In genomic region chr16:47141773-47142468, GRCh38 we compare ENCODE assay signal across 8 cellular contexts. TPM values are rescaled to one million over a fixed set of nuclear protein-coding genes. Genes with fewer than 3 reads are reported as not detected.
DNase-seq lines count a peak whose midpoint lies in the region; ATAC-seq and TF ChIP-seq lines count a peak whose summit lies in the region.

No MANE protein-coding gene starts in this region.

- ATAC-seq in HG02798 (IDR thresholded peaks at IDR 0.05; ENCODE audit: poor library complexity, unreplicated experiment), result peak; percentile 57
- no peak for ATAC-seq in HG02970 (IDR thresholded peaks at IDR 0.05; ENCODE audit: low FRiP score, unreplicated experiment)

- peaks cover 28% of the 10 kb centered on the region for H3K4me1 Mint-ChIP-seq in T-helper 1 cell treated with Interleukin-12 subunit alpha and Interleukin-12 subunit beta and Interleukin-4 antibody, amounts not matched to agents 30 μg/mL and 1 μg/mL, for 36 hours (ENCODE audit: low read depth)

- H3K4me3 Mint-ChIP-seq in T-helper 1 cell treated with Interleukin-12 subunit alpha and Interleukin-12 subunit beta and Interleukin-4 antibody, amounts not matched to agents 30 μg/mL and 1 μg/mL, for 36 hours, result peak overlapping the region; percentile 90

- H3K27me3 ChIP-seq in right atrium auricular region, result no peaks in the 10 kb centered on the region

- in situ Hi-C loops in GM13976 (cut with MboI; ENCODE audit: low sequenced_read_pairs, unreplicated experiment), result loop anchor here (25.0 kb wide), 1 partner anchor 180 kb away; the partner anchor contains the start of gene DNAJA2

- H3K36me3 ChIP-seq in right atrium auricular region, result no peaks in the 10 kb centered on the region

- peak overlapping the region; percentile 62 for H3K27ac Mint-ChIP-seq in T-helper 1 cell treated with Interleukin-12 subunit alpha and Interleukin-12 subunit beta and Interleukin-4 antibody, amounts not matched to agents 30 μg/mL and 1 μg/mL, for 36 hours

- H3K9me3 ChIP-seq in right atrium auricular region, result no peaks in the 10 kb centered on the region

- DNase-seq in GM13976 (ENCODE audit: low spot score) (peak; percentile 77), NCI-H1417 treated with DMSO at 0.1 percent for 48 hours (lab: John Stamatoyannopoulos, UW) (peak; percentile 32), amygdala (lab: John Stamatoyannopoulos, UW) (peak in 51 of 56 donors; percentile 30 to 89 (median 73)), right atrium auricular region (ENCODE audit: low spot score) (peak; percentile 84), renal cortical epithelial cell (ENCODE audit: low read depth) (peak; percentile 84)

- no peaks in the 10 kb centered on the region for H3K36me3 Mint-ChIP-seq in T-helper 1 cell treated with Interleukin-12 subunit alpha and Interleukin-12 subunit beta and Interleukin-4 antibody, amounts not matched to agents 30 μg/mL and 1 μg/mL, for 36 hours (ENCODE audit: low read depth)

- H3K27ac ChIP-seq in right atrium auricular region, result no peak overlapping the region

- H3K9me3 Mint-ChIP-seq in T-helper 1 cell treated with Interleukin-12 subunit alpha and Interleukin-12 subunit beta and Interleukin-4 antibody, amounts not matched to agents 30 μg/mL and 1 μg/mL, for 36 hours, result no peaks in the 10 kb centered on the region

- H3K4me1 ChIP-seq in right atrium auricular region, result peaks cover 0 to 22% of the 10 kb centered on the region in 2 donors

- peaks cover 27% of the 10 kb centered on the region for H3K27me3 Mint-ChIP-seq in T-helper 1 cell treated with Interleukin-12 subunit alpha and Interleukin-12 subunit beta and Interleukin-4 antibody, amounts not matched to agents 30 μg/mL and 1 μg/mL, for 36 hours (ENCODE audit: low read depth)

- H3K4me3 ChIP-seq in right atrium auricular region, result peak overlapping the region; percentile 46 to 60

- peak; percentile 94 for TF ChIP-seq CTCF in GM13976 (IDR thresholded peaks at IDR 0.05; ENCODE audit: borderline replicate concordance, control extremely low read depth, extremely low read depth, insufficient read depth, missing control alignments)
- peak; percentile 73 to 93 for TF ChIP-seq CTCF in right atrium auricular region (IDR thresholded peaks at IDR 0.05)

RNA-seq across cellular contexts. Expression of gene NETO2, which starts 1.8 kb away (rescaled TPM):
- 1 to 10 TPM in 1 of 2 donors, under 1 TPM in 1; 0.93 to 2.0 TPM for total RNA-seq in right atrium auricular region
- 20.1 and 31.6 TPM in 2 replicates for total RNA-seq in renal cortical epithelial cell

Comparison
In these comparisons a context has a peak if more than half of its experiments do, and no peak if none do; other contexts are left out.
1. DNase-seq: peak in every context shown above with its lines; median percentile 84 in right atrium auricular region; 84 in renal cortical epithelial cell; 77 in GM13976; 73 in amygdala; 32 in NCI-H1417 treated with DMSO at 0.1 percent for 48 hours.